Comparison of ENCODE assay signal across 26 cellular contexts in the genomic region with DNA sequence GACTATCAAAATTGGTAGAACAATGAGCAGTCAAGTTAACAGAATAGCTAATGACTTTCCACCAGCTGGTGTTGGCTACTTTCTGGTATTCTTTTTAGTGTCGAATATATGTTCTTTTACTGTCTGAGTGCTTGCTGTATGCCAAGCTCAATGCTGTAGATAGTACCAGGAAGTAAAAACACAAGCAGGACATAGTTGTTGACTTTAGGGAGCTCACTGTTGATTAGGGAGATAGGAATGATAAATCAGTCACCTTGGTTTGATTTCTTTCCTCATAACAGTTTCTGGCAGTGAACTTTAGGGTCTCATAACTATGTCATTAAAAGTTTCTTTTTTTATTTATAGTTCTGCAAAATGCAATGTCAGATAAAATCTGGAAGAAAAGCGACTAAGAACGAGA.
"Had no signal": no experiment of that assay in that cellular context is flagged by ENCODE, and none has a peak within 500 bp of the region (broad histone marks: within the 10 kb centered on the region; RNA-seq: fewer than 3 reads in every experiment).

No MANE protein-coding gene starts in this region.

- H3K27me3 ChIP-seq: breast epithelium, colonic mucosa, dorsolateral prefrontal cortex, esophagus squamous epithelium, gastroesophageal sphincter, neutrophil, sigmoid colon had no signal

- H3K4me3 Mint-ChIP-seq: activated B cell treated with CpG ODN at 0.5 μM for 24 hours; activated CD4-positive, alpha-beta T cell treated with anti-CD3 and anti-CD28 coated beads for 36 hours; activated naive CD8-positive, alpha-beta T cell treated with anti-CD3 and anti-CD28 coated beads for 36 hours; activated T-cell treated with anti-CD3 and anti-CD28 coated beads, Interleukin-2, amount 50 U/mL, for 4 hours; memory B cell; nephron; type B pancreatic cell had no signal

- H3K9ac ChIP-seq: parathyroid adenoma had no signal

- H3K9me3 Mint-ChIP-seq: activated B cell treated with CpG ODN at 0.5 μM for 24 hours; activated naive CD8-positive, alpha-beta T cell treated with anti-CD3 and anti-CD28 coated beads for 36 hours; activated T-cell treated with anti-CD3 and anti-CD28 coated beads, Interleukin-2, amount 50 U/mL, for 4 hours; activated T-helper 2 cell treated with anti-CD3 and anti-CD28 coated beads, Interferon-gamma antibody, Interleukin-2, Interleukin-4, amounts not matched to agents 10 μg/mL and 5 μg/mL and 100 μg/mL, durations not matched to agents 14 hours and 24 hours and 36 hours; memory B cell; nephron; type B pancreatic cell had no signal

- H3K27ac ChIP-seq: breast epithelium, colonic mucosa, dorsolateral prefrontal cortex, esophagus squamous epithelium, gastroesophageal sphincter, neutrophil, parathyroid adenoma, sigmoid colon, thoracic aorta had no signal

- H3K27me3 Mint-ChIP-seq: activated B cell treated with CpG ODN at 0.5 μM for 24 hours; activated CD4-positive, alpha-beta T cell treated with anti-CD3 and anti-CD28 coated beads for 36 hours; activated naive CD8-positive, alpha-beta T cell treated with anti-CD3 and anti-CD28 coated beads for 36 hours; memory B cell; type B pancreatic cell had no signal

- H3K4me3 ChIP-seq: breast epithelium, colonic mucosa, dorsolateral prefrontal cortex, esophagus squamous epithelium, gastroesophageal sphincter, sigmoid colon, thoracic aorta had no signal

- H3K9me3 ChIP-seq: breast epithelium, colonic mucosa, esophagus squamous epithelium, gastroesophageal sphincter, neutrophil, sigmoid colon, thoracic aorta had no signal

- H3K4me1 Mint-ChIP-seq: activated B cell treated with CpG ODN at 0.5 μM for 24 hours, nephron had no signal

- H3K27ac Mint-ChIP-seq: activated B cell treated with CpG ODN at 0.5 μM for 24 hours; activated CD4-positive, alpha-beta T cell treated with anti-CD3 and anti-CD28 coated beads for 36 hours; activated naive CD8-positive, alpha-beta T cell treated with anti-CD3 and anti-CD28 coated beads for 36 hours; activated T-helper 2 cell treated with anti-CD3 and anti-CD28 coated beads, Interferon-gamma antibody, Interleukin-2, Interleukin-4, amounts not matched to agents 10 μg/mL and 5 μg/mL and 100 μg/mL, durations not matched to agents 14 hours and 24 hours and 36 hours; nephron; type B pancreatic cell had no signal

- DNase-seq: activated B cell treated with CpG ODN at 0.5 μM for 24 hours; activated CD4-positive, alpha-beta T cell treated with anti-CD3 and anti-CD28 coated beads for 36 hours; activated CD4-positive, alpha-beta T cell treated with anti-CD3 and anti-CD28 coated beads, Interleukin-2, amount 50 U/mL, for 4 hours; activated CD8-positive, alpha-beta memory T cell treated with anti-CD3 and anti-CD28 coated beads for 24 hours; activated CD8-positive, alpha-beta memory T cell treated with anti-CD3 and anti-CD28 coated beads, Interleukin-2, amount 50 U/mL, for 4 hours; activated naive CD4-positive, alpha-beta T cell; activated naive CD8-positive, alpha-beta T cell treated with anti-CD3 and anti-CD28 coated beads for 36 hours; activated T-cell treated with anti-CD3 and anti-CD28 coated beads, Interleukin-2, amount 50 U/mL, for 4 hours; colonic mucosa; dorsolateral prefrontal cortex; esophagus squamous epithelium; head of caudate nucleus; hypothalamus; sigmoid colon; stimulated activated CD4-positive, alpha-beta T cell treated with anti-CD3 and anti-CD28 coated beads, Interleukin-2, amount 100 ng/mL, for 48 hours; stimulated activated naive CD4-positive, alpha-beta T cell; T-helper 9 cell had no signal

- H3K4me1 ChIP-seq: breast epithelium, colonic mucosa, esophagus squamous epithelium, gastroesophageal sphincter, parathyroid adenoma, sigmoid colon had no signal

- H3K36me3 ChIP-seq: breast epithelium had no signal
